In genomic region chr5:15886156-15886555, GRCh38 we compare ENCODE assay signal across 19 cellular contexts.
"Had no signal": no experiment of that assay in that cellular context is flagged by ENCODE, and none has a peak within 500 bp of the region (broad histone marks: within the 10 kb centered on the region; RNA-seq: fewer than 3 reads in every experiment).

No MANE protein-coding gene starts in this region.

- H3K4me3 ChIP-seq: K562 had no signal

- H3K27me3 Mint-ChIP-seq: IgD-negative memory B cell had no signal

- DNase-seq: Kasumi-1, MM.1S, NCI-H1092 treated with DMSO at 0.1 percent for 48 hours, NCI-H1436, NCI-H187, NCI-H2029, NCI-H2081 treated with DMSO at 0.1 percent for 48 hours, NCI-H2171, NCI-H345, NCI-H446 treated with DMSO at 0.1 percent for 48 hours, NCI-H510A treated with DMSO at 0.1 percent for 48 hours, NCI-H526 treated with DMSO at 0.1 percent for 48 hours, NCI-H774, Right ventricle myocardium superior, RPMI8226, SIG-M5 had no signal

- H3K27ac Mint-ChIP-seq: IgD-negative memory B cell had no signal

- H3K9ac ChIP-seq: KMS-11 had no signal

- H3K27ac ChIP-seq: KMS-11 had no signal

- H3K4me2 ChIP-seq: KMS-11 had no signal

- H3K4me1 Mint-ChIP-seq: IgD-negative memory B cell had no signal

- H3K4me3 Mint-ChIP-seq: IgD-negative memory B cell had no signal

- H3K36me3 Mint-ChIP-seq: IgD-negative memory B cell had no signal
